In the genomic region with DNA sequence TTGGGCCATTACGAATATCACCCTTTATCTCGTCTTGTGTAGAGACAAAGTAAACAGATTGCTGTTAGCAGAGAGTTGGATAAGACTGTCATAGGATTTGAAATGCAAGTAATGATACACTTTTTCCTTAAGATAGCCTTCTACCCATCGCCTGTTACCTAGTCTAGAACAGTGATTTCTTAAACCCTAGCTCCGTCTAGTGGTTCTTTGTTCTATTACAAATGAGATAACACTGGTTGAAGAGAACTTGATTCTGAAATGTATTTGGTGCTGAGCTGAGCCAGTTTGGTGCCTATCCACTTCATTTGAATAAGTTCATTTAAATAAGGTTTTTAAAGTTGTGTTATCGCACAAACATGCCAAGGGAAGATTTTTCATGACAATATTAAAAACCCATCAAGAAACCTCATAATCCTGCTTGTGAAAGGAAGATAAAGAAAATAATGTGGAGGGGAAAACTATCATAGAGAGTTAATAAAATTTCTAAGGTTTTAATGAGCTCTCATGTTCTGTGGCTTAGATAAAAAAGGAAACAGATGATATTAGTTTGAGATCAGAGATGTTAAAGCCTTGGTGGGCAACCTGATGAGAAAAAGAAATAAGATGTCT, we compare ENCODE assay signal across 9 cellular contexts. TPM values are rescaled to one million over a fixed set of nuclear protein-coding genes. Genes with fewer than 3 reads are reported as not detected.
DNase-seq lines count a peak whose midpoint lies in the region; ATAC-seq and TF ChIP-seq lines count a peak whose summit lies in the region.
"Had no signal": no experiment of that assay in that cellular context is flagged by ENCODE, and none has a peak within 500 bp of the region (broad histone marks: within the 10 kb centered on the region; RNA-seq: fewer than 3 reads in every experiment).

No MANE protein-coding gene starts in this region.

- H3K9ac ChIP-seq in OCI-LY1 (ENCODE audit: low read length) (no peak overlapping the region), endodermal cell (ENCODE audit: extremely low read depth, low read length, poor library complexity, severe bottlenecking) (no peak overlapping the region), mesendoderm (ENCODE audit: low read length) (no peak overlapping the region)

- H3K27me3 Mint-ChIP-seq in endodermal cell (ENCODE audit: insufficient read depth) = peaks cover 38% of the 10 kb centered on the region

- no peak overlapping the region for H3K4me3 Mint-ChIP-seq in endodermal cell
- H3K4me3 Mint-ChIP-seq: T-helper 1 cell treated with Interleukin-12 subunit alpha and Interleukin-12 subunit beta and Interleukin-4 antibody, amounts not matched to agents 30 μg/mL and 1 μg/mL, for 36 hours had no signal

- TF ChIP-seq CTCF in OCI-LY1 (IDR thresholded peaks at IDR 0.05; ENCODE audit: low read length) (peak; percentile 60), endodermal cell (conservative IDR thresholded peaks at IDR 0.05) (peak; percentile 78)

- H3K4ac ChIP-seq in mesendoderm (ENCODE audit: low read depth, low read length) = no peak overlapping the region

- H3K27ac Mint-ChIP-seq in endodermal cell = no peak overlapping the region
- H3K27ac Mint-ChIP-seq: T-helper 1 cell treated with Interleukin-12 subunit alpha and Interleukin-12 subunit beta and Interleukin-4 antibody, amounts not matched to agents 30 μg/mL and 1 μg/mL, for 36 hours had no signal

- H3K18ac ChIP-seq in mesendoderm (ENCODE audit: low read length) = no peak overlapping the region

- H3K9me3 Mint-ChIP-seq in endodermal cell = peaks cover 8% of the 10 kb centered on the region
- H3K9me3 Mint-ChIP-seq: T-helper 1 cell treated with Interleukin-12 subunit alpha and Interleukin-12 subunit beta and Interleukin-4 antibody, amounts not matched to agents 30 μg/mL and 1 μg/mL, for 36 hours had no signal

- H4K5ac ChIP-seq in mesendoderm (ENCODE audit: low read length) = no peak overlapping the region

- H2BK5ac ChIP-seq in mesendoderm (ENCODE audit: low read length) = no peak overlapping the region

- DNase-seq in DMS79 treated with DMSO at 0.1 percent for 48 hours (lab: John Stamatoyannopoulos, UW) (peak; percentile 61), HT-29 (ENCODE audit: low spot score) (peak; percentile 72), endodermal cell (no peak), mesendoderm (peak; percentile 75), aorta (no peak), islet precursor cell (no peak), T-helper 9 cell (no peak)

- H3K4me1 ChIP-seq in OCI-LY1 (ENCODE audit: insufficient read depth, low read length, severe bottlenecking) (no peaks in the 10 kb centered on the region), endodermal cell (ENCODE audit: control insufficient read depth, insufficient read depth, low read length) (peaks cover 6% of the 10 kb centered on the region), mesendoderm (ENCODE audit: control insufficient read depth, low read depth, low read length) (no peaks in the 10 kb centered on the region), aorta (ENCODE audit: control insufficient read depth in 1 of 2, insufficient read depth in 2 of 2, low read length in 2 of 2) (no peaks in the 10 kb centered on the region)

- no peak overlapping the region for H4K8ac ChIP-seq in mesendoderm (ENCODE audit: low read depth, low read length)

- ATAC-seq in aorta (ENCODE audit: low FRiP score) = no peak

- no peak overlapping the region for H3K4me2 ChIP-seq in OCI-LY1 (ENCODE audit: low read length)
- H3K4me2 ChIP-seq in mesendoderm (ENCODE audit: low read length) = no peak overlapping the region

- H3K27me3 ChIP-seq in OCI-LY1 (ENCODE audit: insufficient read depth, low read length) (no peaks in the 10 kb centered on the region), endodermal cell (ENCODE audit: control insufficient read depth, insufficient read depth, low read length, poor library complexity, severe bottlenecking) (peaks cover 34% of the 10 kb centered on the region), mesendoderm (ENCODE audit: insufficient read depth, low read length, poor library complexity) (peaks cover 11% of the 10 kb centered on the region), aorta (ENCODE audit: control insufficient read depth in 1 of 2, insufficient read depth in 2 of 2, low read length in 1 of 2) (no peaks in the 10 kb centered on the region)

- no peak overlapping the region for H2AK5ac ChIP-seq in mesendoderm (ENCODE audit: low read length)

- H3K9me3 ChIP-seq in OCI-LY1 (ENCODE audit: low read length) (no peaks in the 10 kb centered on the region), endodermal cell (ENCODE audit: control insufficient read depth, low read length) (peaks cover 14% of the 10 kb centered on the region), aorta (ENCODE audit: control insufficient read depth, low read length) (no peaks in the 10 kb centered on the region)

- H2AFZ ChIP-seq in OCI-LY1 (ENCODE audit: low read length) = no peak overlapping the region

- no peaks in the 10 kb centered on the region for H3K79me2 ChIP-seq in OCI-LY1 (ENCODE audit: insufficient read depth, low read length)
- no peaks in the 10 kb centered on the region for H3K79me2 ChIP-seq in mesendoderm (ENCODE audit: control insufficient read depth, insufficient read depth, low read length)

- no peak overlapping the region for H3K56ac ChIP-seq in mesendoderm (ENCODE audit: low read length)

- WGBS in endodermal cell (ENCODE audit: insufficient coverage in 1 of 2, insufficient read length in 1 of 2), 2 experiments = 50% methylated on average over 2 to 4 of the region's 5 CpGs
- WGBS in mesendoderm (ENCODE audit: extremely low coverage, insufficient coverage, low lambda C conversion rate) = no CpG with 5 or more reads among the region's 5 CpGs
- WGBS in aorta, 2 donors = 18 to 20% methylated on average over 5 of the region's 5 CpGs

- H3K79me1 ChIP-seq in mesendoderm (ENCODE audit: low read length) = no peaks in the 10 kb centered on the region

- peaks cover 5% of the 10 kb centered on the region for H3K36me3 Mint-ChIP-seq in endodermal cell (ENCODE audit: low read depth)

- no peaks in the 10 kb centered on the region for H4K20me1 ChIP-seq in OCI-LY1 (ENCODE audit: insufficient read depth, low read length)

- H2BK15ac ChIP-seq in mesendoderm (replicated peaks; ENCODE audit: low read depth) = no peak overlapping the region

- no peak overlapping the region for H3K23ac ChIP-seq in mesendoderm (ENCODE audit: low read length)

- no peaks in the 10 kb centered on the region for H3K9me2 ChIP-seq in OCI-LY1 (ENCODE audit: low read depth, low read length)

- H3K36me3 ChIP-seq in OCI-LY1 (ENCODE audit: insufficient read depth, low read length) = no peaks in the 10 kb centered on the region
- no peaks in the 10 kb centered on the region for H3K36me3 ChIP-seq in endodermal cell (ENCODE audit: control insufficient read depth, insufficient read depth, low read length)
- H3K36me3 ChIP-seq in mesendoderm (ENCODE audit: control insufficient read depth, insufficient read depth, low read length) = no peaks in the 10 kb centered on the region
- no peaks in the 10 kb centered on the region for H3K36me3 ChIP-seq in aorta (ENCODE audit: control insufficient read depth in 1 of 2, insufficient read depth in 2 of 2, low read length in 1 of 2)

- intact Hi-C loops in aorta (cut with DNase I) = loop anchor here (2.0 to 10.0 kb wide), 3 partner anchors 551 to 729 kb away; no protein-coding TSS in a partner anchor

- peaks cover 28% of the 10 kb centered on the region for H3K4me1 Mint-ChIP-seq in endodermal cell

- H3K4me3 ChIP-seq in OCI-LY1 (ENCODE audit: low read depth, low read length, poor library complexity, severe bottlenecking) = no peak overlapping the region
- H3K4me3 ChIP-seq in endodermal cell (ENCODE audit: low read length) = no peak overlapping the region
- H3K4me3 ChIP-seq in mesendoderm (ENCODE audit: low read length) = no peak overlapping the region
- no peak overlapping the region for H3K4me3 ChIP-seq in aorta (ENCODE audit: low read length in 2 of 2)

- H3F3A ChIP-seq in OCI-LY1 (ENCODE audit: insufficient read depth, low read length) = no peaks in the 10 kb centered on the region

- no peak overlapping the region for H3K27ac ChIP-seq in OCI-LY1 (ENCODE audit: low read depth, low read length, poor library complexity, severe bottlenecking)
- H3K27ac ChIP-seq in endodermal cell (ENCODE audit: low read depth, low read length) = no peak overlapping the region
- H3K27ac ChIP-seq in mesendoderm (ENCODE audit: low read depth, low read length) = no peak overlapping the region
- no peak overlapping the region for H3K27ac ChIP-seq in aorta (ENCODE audit: low read depth in 1 of 2, low read length in 2 of 2)

- no peak overlapping the region for H2BK120ac ChIP-seq in mesendoderm (ENCODE audit: low read depth, low read length)

RNA-seq across cellular contexts. Expression of gene KCNH1, which starts 1.5 kb away (rescaled TPM):
- total RNA-seq in HT-29 (2014; rRNA removed; shearing (Covaris generic)) = not detected in 2 replicates
- total RNA-seq in endodermal cell (1 to 10 TPM; 3.2 to 3.5 TPM), aorta (under 1 TPM; 0.19 to 0.96 TPM)
- polyA plus RNA-seq in endodermal cell (2013, experiment 1 of 2) = 0.64 TPM
- polyA plus RNA-seq in endodermal cell (2013, experiment 2 of 2) = 0.25 TPM
- 0.06 TPM for polyA plus RNA-seq in mesendoderm (2013, experiment 1 of 2)
- polyA plus RNA-seq in mesendoderm (2013, experiment 2 of 2) = 0.08 TPM
- polyA plus RNA-seq in aorta = under 1 TPM in 1 of 2 donors, not detected in 1; 0.03 TPM

Comparison
In these comparisons a context has a peak if more than half of its experiments do, and no peak if none do; other contexts are left out.
1. DNase-seq: peak in DMS79 treated with DMSO at 0.1 percent for 48 hours (single experiment), HT-29 (single experiment) and mesendoderm (single experiment); none in endodermal cell (single experiment), aorta (0 of 2), islet precursor cell (single experiment) and T-helper 9 cell (single experiment).